Comparison of ENCODE assay signal across 8 cellular contexts in the genomic region with DNA sequence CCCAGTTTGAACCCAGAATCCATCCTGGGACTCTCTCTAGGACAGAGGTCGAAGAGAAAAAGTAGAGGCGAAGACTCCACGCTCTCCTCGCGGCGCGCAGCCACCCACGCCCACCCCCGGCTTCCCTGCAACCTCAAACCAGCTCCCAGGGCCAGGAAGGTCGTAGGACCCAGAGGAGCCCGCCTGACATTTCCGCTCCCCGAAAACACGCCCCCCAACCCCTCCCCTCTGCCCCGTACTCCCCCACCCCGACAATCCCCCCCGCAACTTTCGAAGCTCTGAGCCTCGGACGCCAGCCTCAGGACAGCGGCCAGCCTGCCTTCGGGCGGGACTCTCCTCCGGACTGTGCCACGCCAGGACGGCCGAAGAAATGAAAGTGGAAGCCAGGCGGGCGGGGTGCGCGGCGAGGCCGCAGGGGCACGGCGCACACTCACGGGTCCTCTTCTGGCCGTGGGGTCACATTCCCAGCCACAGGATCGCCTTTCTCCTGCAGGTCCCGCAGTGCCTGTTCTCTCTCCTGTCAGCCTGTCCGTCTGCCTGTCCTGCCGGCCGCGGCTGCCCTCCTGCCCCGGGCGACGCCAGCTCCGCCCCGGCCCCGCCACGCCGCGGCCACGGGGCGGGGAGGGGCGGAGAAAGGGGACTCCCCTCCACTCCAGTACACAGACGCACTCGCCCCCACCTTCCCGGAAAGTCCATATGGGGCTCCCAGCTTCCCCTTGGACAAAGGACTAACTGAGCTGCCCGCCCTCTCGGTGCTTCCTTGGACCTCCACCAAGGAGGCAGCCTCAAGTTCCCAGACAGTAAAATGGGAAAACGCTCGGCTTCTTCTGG. TPM values are rescaled to one million over a fixed set of nuclear protein-coding genes. Genes with fewer than 3 reads are reported as not detected.
DNase-seq lines count a peak whose midpoint lies in the region; ATAC-seq and TF ChIP-seq lines count a peak whose summit lies in the region.

MOB3C (minus strand) TSS at position 535 of the 831 bp plus-strand sequence. CDS start 3,490 bp downstream, outside the sequence.

- H3K4me2 ChIP-seq in OCI-LY1 (ENCODE audit: low read length), result peak within 1 kb of the TSS; percentile 70

- no peaks in the 10 kb centered on the region for H3K79me2 ChIP-seq in OCI-LY1 (ENCODE audit: insufficient read depth, low read length)

- TF ChIP-seq EP300 in esophagus muscularis mucosa (IDR thresholded peaks at IDR 0.05), result no peak

- no peak within 1 kb of the TSS; the same call in 1 of the 2 replicates for H2AFZ ChIP-seq in OCI-LY1 (ENCODE audit: low read length)

- TF ChIP-seq CTCF in OCI-LY1 (IDR thresholded peaks at IDR 0.05; ENCODE audit: low read length) (no peak), esophagus muscularis mucosa (IDR thresholded peaks at IDR 0.05) (peak in 1 of 3 experiments; percentile 5)

- H3K36me3 Mint-ChIP-seq in activated T-cell treated with anti-CD3 and anti-CD28 coated beads, Interleukin-2, amount 50 U/mL, for 4 hours (ENCODE audit: insufficient read depth), result no peaks in the 10 kb centered on the region

- peaks cover 53% of the 10 kb centered on the region for H3K4me1 Mint-ChIP-seq in activated T-cell treated with anti-CD3 and anti-CD28 coated beads, Interleukin-2, amount 50 U/mL, for 4 hours (ENCODE audit: low read depth)

- H3K4me1 ChIP-seq in OCI-LY1 (ENCODE audit: insufficient read depth, low read length, severe bottlenecking) (peaks cover 6% of the 10 kb centered on the region), esophagus muscularis mucosa (peaks cover 52 to 56% (median 53%) of the 10 kb centered on the region in 4 donors)

- H3K9me3 Mint-ChIP-seq in activated T-cell treated with anti-CD3 and anti-CD28 coated beads, Interleukin-2, amount 50 U/mL, for 4 hours, result no peaks in the 10 kb centered on the region

- no peaks in the 10 kb centered on the region for H3K9me2 ChIP-seq in OCI-LY1 (ENCODE audit: low read depth, low read length)

- peak within 1 kb of the TSS; percentile 79 for H3K9ac ChIP-seq in OCI-LY1 (ENCODE audit: low read length)

- 0% methylated on average over 19 of the region's 62 CpGs for WGBS in esophagus muscularis mucosa

- no peaks in the 10 kb centered on the region for H3F3A ChIP-seq in OCI-LY1 (ENCODE audit: insufficient read depth, low read length)

- H3K4me3 Mint-ChIP-seq in activated T-cell treated with anti-CD3 and anti-CD28 coated beads, Interleukin-2, amount 50 U/mL, for 4 hours, result peak within 1 kb of the TSS; percentile 90

- no peaks in the 10 kb centered on the region for H3K9me3 ChIP-seq in OCI-LY1 (ENCODE audit: low read length)
- no peaks in the 10 kb centered on the region for H3K9me3 ChIP-seq in esophagus muscularis mucosa

- H3K27me3 Mint-ChIP-seq in activated T-cell treated with anti-CD3 and anti-CD28 coated beads, Interleukin-2, amount 50 U/mL, for 4 hours (ENCODE audit: low read depth), result no peaks in the 10 kb centered on the region

- peak; percentile 34 for DNase-seq in NCI-H146 (lab: John Stamatoyannopoulos, UW)
- DNase-seq in NCI-H146 treated with DMSO at 0.1 percent for 48 hours (lab: John Stamatoyannopoulos, UW; ENCODE audit: unreplicated experiment), result no peak
- peak; percentile 77 for DNase-seq in activated T-cell treated with anti-CD3 and anti-CD28 coated beads, Interleukin-2, amount 50 U/mL, for 4 hours
- peak; percentile 97 for DNase-seq in esophagus muscularis mucosa (ENCODE audit: extremely low spot score)
- peak; percentile 92 for DNase-seq in myocyte (ENCODE audit: low read depth)
- DNase-seq in stimulated activated CD8-positive, alpha-beta memory T cell treated with anti-CD3 and anti-CD28 coated beads, Interleukin-7, amount 100 ng/mL, for 48 hours (ENCODE audit: extremely low read depth in 1 of 2, low read depth in 1 of 2), result peak; percentile 36 to 57

- intact Hi-C loops in esophagus muscularis mucosa (cut with DNase I), result loop anchor here (5.0 kb wide), 1 partner anchor 51 kb away; the partner anchor contains the start of gene ATPAF1

- no peaks in the 10 kb centered on the region for H3K27me3 ChIP-seq in OCI-LY1 (ENCODE audit: insufficient read depth, low read length)
- H3K27me3 ChIP-seq in esophagus muscularis mucosa, result no peaks in the 10 kb centered on the region

- H3K36me3 ChIP-seq in OCI-LY1 (ENCODE audit: insufficient read depth, low read length) (no peaks in the 10 kb centered on the region), esophagus muscularis mucosa (peaks cover 0 to 15% (median 10%) of the 10 kb centered on the region in 4 donors)

- H3K27ac ChIP-seq in OCI-LY1 (ENCODE audit: low read depth, low read length, poor library complexity, severe bottlenecking), result no peak within 1 kb of the TSS
- peak within 1 kb of the TSS; percentile 94 to 97 (median 95) for H3K27ac ChIP-seq in esophagus muscularis mucosa (replicated peaks in 1 of 4)

- peak; percentile 70 for TF ChIP-seq POLR2A in esophagus muscularis mucosa (IDR thresholded peaks at IDR 0.05; ENCODE audit: low read depth)

- H3K4me3 ChIP-seq in OCI-LY1 (ENCODE audit: low read depth, low read length, poor library complexity, severe bottlenecking) (peak within 1 kb of the TSS; percentile 81), esophagus muscularis mucosa (peak within 1 kb of the TSS; percentile 83 to 99 (median 86))

- ATAC-seq in HG02885 (IDR thresholded peaks at IDR 0.05; ENCODE audit: poor library complexity, unreplicated experiment), result peak; percentile 78
- ATAC-seq in activated T-cell treated with anti-CD3 and anti-CD28 coated beads, Interleukin-2, amount 50 U/mL, for 4 hours, result peak; percentile 77 to 78

- H4K20me1 ChIP-seq in OCI-LY1 (ENCODE audit: insufficient read depth, low read length), result no peaks in the 10 kb centered on the region

RNA-seq across cellular contexts. Expression of gene MOB3C, which starts in this region (rescaled TPM):
- total RNA-seq in activated T-cell treated with anti-CD3 and anti-CD28 coated beads, Interleukin-2, amount 50 U/mL, for 4 hours, result 10 to 100 TPM in 2 of 3 donors, 1 to 10 TPM in 1; 8.3 to 11.9 (median 11.0) TPM
- 10 to 100 TPM; 19.5 to 27.0 (median 24.4) TPM for total RNA-seq in esophagus muscularis mucosa
- total RNA-seq in myocyte, result 13.3 and 14.5 TPM in 2 replicates
- polyA plus RNA-seq in myocyte (2012), result 9.5 TPM
